1 cellular context compared by ENCODE assay signal in the genomic region with DNA sequence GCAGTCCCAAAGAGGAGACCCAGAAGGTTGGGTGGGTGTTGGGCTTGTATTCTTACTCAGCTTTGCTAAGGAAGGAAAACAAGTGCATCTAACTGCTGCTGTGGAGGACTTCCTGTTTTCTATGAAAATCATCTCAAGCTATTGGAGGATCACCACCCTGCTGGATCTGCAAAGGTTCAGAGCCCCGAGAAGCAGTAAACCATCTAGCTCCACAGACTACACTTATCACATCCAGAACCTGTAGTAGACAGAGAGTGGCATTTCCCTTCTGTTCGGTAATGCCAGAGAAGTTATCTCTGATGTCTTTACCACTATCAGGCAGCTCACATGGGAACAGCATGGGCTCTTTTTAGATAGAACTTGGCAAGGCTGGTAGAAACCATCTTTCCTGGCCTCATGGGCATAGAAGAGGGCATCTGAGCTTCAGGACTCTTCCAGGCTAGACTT.
TF ChIP-seq lines count a peak whose summit lies in the region.

No MANE protein-coding gene starts in this region.

TF ChIP-seq in SK-N-SH treated with all-trans-retinoic acid at 6 μM for 48 hours, 23 proteins besides CTCF, POLR2A, EP300 and RAD21 (continued from another document):
- TF ChIP-seq, protein P1, sequence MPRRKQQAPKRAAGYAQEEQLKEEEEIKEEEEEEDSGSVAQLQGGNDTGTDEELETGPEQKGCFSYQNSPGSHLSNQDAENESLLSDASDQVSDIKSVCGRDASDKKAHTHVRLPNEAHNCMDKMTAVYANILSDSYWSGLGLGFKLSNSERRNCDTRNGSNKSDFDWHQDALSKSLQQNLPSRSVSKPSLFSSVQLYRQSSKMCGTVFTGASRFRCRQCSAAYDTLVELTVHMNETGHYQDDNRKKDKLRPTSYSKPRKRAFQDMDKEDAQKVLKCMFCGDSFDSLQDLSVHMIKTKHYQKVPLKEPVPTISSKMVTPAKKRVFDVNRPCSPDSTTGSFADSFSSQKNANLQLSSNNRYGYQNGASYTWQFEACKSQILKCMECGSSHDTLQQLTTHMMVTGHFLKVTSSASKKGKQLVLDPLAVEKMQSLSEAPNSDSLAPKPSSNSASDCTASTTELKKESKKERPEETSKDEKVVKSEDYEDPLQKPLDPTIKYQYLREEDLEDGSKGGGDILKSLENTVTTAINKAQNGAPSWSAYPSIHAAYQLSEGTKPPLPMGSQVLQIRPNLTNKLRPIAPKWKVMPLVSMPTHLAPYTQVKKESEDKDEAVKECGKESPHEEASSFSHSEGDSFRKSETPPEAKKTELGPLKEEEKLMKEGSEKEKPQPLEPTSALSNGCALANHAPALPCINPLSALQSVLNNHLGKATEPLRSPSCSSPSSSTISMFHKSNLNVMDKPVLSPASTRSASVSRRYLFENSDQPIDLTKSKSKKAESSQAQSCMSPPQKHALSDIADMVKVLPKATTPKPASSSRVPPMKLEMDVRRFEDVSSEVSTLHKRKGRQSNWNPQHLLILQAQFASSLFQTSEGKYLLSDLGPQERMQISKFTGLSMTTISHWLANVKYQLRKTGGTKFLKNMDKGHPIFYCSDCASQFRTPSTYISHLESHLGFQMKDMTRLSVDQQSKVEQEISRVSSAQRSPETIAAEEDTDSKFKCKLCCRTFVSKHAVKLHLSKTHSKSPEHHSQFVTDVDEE (CRISPR knock-in tag; IDR thresholded peaks at IDR 0.05): no peak
- TF ChIP-seq ZFP30 (CRISPR knock-in tag; IDR thresholded peaks at IDR 0.05): no peak
- TF ChIP-seq, protein P2, sequence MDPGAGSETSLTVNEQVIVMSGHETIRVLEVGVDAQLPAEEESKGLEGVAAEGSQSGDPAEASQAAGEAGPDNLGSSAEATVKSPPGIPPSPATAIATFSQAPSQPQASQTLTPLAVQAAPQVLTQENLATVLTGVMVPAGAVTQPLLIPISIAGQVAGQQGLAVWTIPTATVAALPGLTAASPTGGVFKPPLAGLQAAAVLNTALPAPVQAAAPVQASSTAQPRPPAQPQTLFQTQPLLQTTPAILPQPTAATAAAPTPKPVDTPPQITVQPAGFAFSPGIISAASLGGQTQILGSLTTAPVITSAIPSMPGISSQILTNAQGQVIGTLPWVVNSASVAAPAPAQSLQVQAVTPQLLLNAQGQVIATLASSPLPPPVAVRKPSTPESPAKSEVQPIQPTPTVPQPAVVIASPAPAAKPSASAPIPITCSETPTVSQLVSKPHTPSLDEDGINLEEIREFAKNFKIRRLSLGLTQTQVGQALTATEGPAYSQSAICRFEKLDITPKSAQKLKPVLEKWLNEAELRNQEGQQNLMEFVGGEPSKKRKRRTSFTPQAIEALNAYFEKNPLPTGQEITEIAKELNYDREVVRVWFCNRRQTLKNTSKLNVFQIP (CRISPR knock-in tag; IDR thresholded peaks at IDR 0.05; ENCODE audit: borderline replicate concordance, low read depth): no peak
TF ChIP-seq in SK-N-SH treated with all-trans-retinoic acid at 6 μM for 48 hours: peak in this region for 0.
